ENCODE assay signal across 21 cellular contexts in the genomic region with DNA sequence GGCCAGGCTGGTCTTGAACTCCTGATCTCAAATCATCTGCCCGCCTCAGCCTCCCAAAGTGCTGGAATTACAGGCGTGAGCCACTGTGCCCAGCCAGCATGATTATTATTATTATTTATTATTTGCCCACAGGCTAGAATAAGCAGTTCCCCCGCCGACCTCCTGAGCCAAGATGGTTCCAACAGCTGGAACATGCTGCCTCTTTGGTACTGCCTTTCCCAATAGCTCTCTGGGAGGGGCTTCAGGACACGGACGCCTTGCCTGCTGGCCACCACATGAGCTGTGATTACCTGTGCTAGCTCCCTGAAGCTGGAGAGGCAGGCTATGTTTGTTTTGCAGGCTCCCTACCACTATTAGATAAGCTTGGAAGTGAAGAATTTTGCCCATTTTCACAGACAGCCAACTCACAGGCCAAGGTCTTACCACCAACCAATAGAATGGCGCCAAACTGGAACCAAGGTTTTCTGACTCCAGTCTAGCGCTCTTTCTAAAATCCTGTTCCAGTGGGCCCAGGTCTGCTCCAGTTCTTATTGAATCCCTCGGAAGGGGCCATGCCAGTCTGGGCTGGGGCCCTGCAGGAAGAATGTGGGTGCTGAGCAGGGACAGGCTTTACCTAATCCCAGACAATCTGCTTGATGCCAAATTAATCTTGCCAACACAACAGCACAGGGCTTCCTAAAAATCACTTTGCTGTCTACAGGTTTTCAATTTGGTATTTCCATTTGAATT. TPM values are rescaled to one million over a fixed set of nuclear protein-coding genes. Genes with fewer than 3 reads are reported as not detected.
"Had no signal": no experiment of that assay in that cellular context is flagged by ENCODE, and none has a peak within 500 bp of the region (broad histone marks: within the 10 kb centered on the region; RNA-seq: fewer than 3 reads in every experiment).

No MANE protein-coding gene starts in this region.

- H3K36me3 Mint-ChIP-seq: activated CD4-positive, alpha-beta memory T cell treated with anti-CD3 and anti-CD28 coated beads for 36 hours had no signal

- H3K27ac Mint-ChIP-seq: activated CD4-positive, alpha-beta memory T cell treated with anti-CD3 and anti-CD28 coated beads for 36 hours; activated naive CD4-positive, alpha-beta T cell treated with anti-CD3 and anti-CD28 coated beads for 36 hours; nephron; stimulated activated naive CD8-positive, alpha-beta T cell treated with anti-CD3 and anti-CD28 coated beads, Interleukin-15, amount 100 ng/mL, for 72 hours had no signal

- H3K9me3 Mint-ChIP-seq: activated CD4-positive, alpha-beta memory T cell treated with anti-CD3 and anti-CD28 coated beads for 36 hours; activated naive CD4-positive, alpha-beta T cell treated with anti-CD3 and anti-CD28 coated beads for 36 hours; nephron; stimulated activated naive CD8-positive, alpha-beta T cell treated with anti-CD3 and anti-CD28 coated beads, Interleukin-15, amount 100 ng/mL, for 72 hours had no signal

- H3K27me3 Mint-ChIP-seq: activated CD4-positive, alpha-beta memory T cell treated with anti-CD3 and anti-CD28 coated beads for 36 hours; stimulated activated naive CD8-positive, alpha-beta T cell treated with anti-CD3 and anti-CD28 coated beads, Interleukin-15, amount 100 ng/mL, for 72 hours had no signal

- H3K27ac ChIP-seq: body of pancreas, epithelial cell of prostate, skin epidermis, suprapubic skin, transverse colon, uterus had no signal

- H3K9me3 ChIP-seq: body of pancreas, suprapubic skin, transverse colon, uterus had no signal

- H3K4me1 ChIP-seq: uterus had no signal

- H3K4me3 ChIP-seq: body of pancreas, skin epidermis, suprapubic skin, transverse colon, uterus had no signal

- H3K36me3 ChIP-seq: suprapubic skin, transverse colon, uterus had no signal

- H3K4me3 Mint-ChIP-seq: activated CD4-positive, alpha-beta memory T cell treated with anti-CD3 and anti-CD28 coated beads for 36 hours; activated naive CD4-positive, alpha-beta T cell treated with anti-CD3 and anti-CD28 coated beads for 36 hours; nephron; stimulated activated naive CD8-positive, alpha-beta T cell treated with anti-CD3 and anti-CD28 coated beads, Interleukin-15, amount 100 ng/mL, for 72 hours had no signal

- H3K27me3 ChIP-seq: body of pancreas, dorsolateral prefrontal cortex, suprapubic skin, transverse colon, uterus had no signal

- DNase-seq: activated CD4-positive, alpha-beta memory T cell treated with anti-CD3 and anti-CD28 coated beads for 36 hours; activated CD4-positive, alpha-beta T cell treated with anti-CD3 and anti-CD28 coated beads for 4 hours; activated naive CD4-positive, alpha-beta T cell treated with anti-CD3 and anti-CD28 coated beads for 36 hours; activated T-cell treated with anti-CD3 and anti-CD28 coated beads, Interleukin-2, amount 50 U/mL, for 1 hour; body of pancreas; central memory CD4-positive, alpha-beta T cell; dorsolateral prefrontal cortex; foreskin fibroblast; glutamatergic neuron; hippocampal formation; midbrain; retina; stimulated activated naive CD8-positive, alpha-beta T cell treated with anti-CD3 and anti-CD28 coated beads, Interleukin-15, amount 100 ng/mL, for 72 hours; transverse colon; uterus had no signal

- ATAC-seq: body of pancreas; stimulated activated naive CD8-positive, alpha-beta T cell treated with anti-CD3 and anti-CD28 coated beads, Interleukin-15, amount 100 ng/mL, for 72 hours had no signal

RNA-seq across cellular contexts. Expression of a gene that starts 2.1 kb away (rescaled TPM):
- total RNA-seq: body of pancreas, posterior vena cava, transverse colon had no signal
- polyA plus RNA-seq: keratinocyte had no signal
